Comparison of ENCODE assay signal across 2 cellular contexts in the genomic region with DNA sequence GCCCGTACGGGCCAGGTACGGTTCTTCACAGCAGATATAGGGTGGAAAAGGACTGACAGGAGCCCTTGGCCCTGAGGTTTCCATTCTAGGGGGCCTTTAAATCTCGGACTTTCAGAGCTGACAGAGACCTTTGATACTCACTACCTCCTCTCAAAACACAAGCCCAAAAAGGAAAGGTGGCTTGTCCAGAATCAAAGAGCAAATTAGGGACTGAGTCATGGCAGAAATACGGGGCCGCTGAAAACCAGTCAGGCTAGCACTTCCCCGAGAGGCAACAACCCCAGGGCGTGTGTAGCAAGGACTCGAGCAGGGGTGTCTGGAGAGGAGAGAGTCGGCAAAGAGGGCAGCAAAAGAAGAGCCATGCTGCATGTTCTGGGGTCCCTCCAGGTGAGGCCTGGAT. TPM values are rescaled to one million over a fixed set of nuclear protein-coding genes. Genes with fewer than 3 reads are reported as not detected.
"Had no signal": no experiment of that assay in that cellular context is flagged by ENCODE, and none has a peak within 500 bp of the region (broad histone marks: within the 10 kb centered on the region; RNA-seq: fewer than 3 reads in every experiment).

No MANE protein-coding gene starts in this region.

RNA-seq across cellular contexts. Expression of a gene that starts 24.7 kb away (rescaled TPM):
- total RNA-seq: G401, GM12878 had no signal
- polyA plus RNA-seq: GM12878 had no signal

RNA-seq across cellular contexts. Expression of a gene that starts 33.4 kb away (rescaled TPM):
- total RNA-seq: G401, GM12878 had no signal
- polyA plus RNA-seq: GM12878 had no signal
